Comparison of ENCODE assay signal across 14 cellular contexts in genomic region chr3:119831022-119831421, GRCh38. TPM values are rescaled to one million over a fixed set of nuclear protein-coding genes. Genes with fewer than 3 reads are reported as not detected.
DNase-seq lines count a peak whose midpoint lies in the region; ATAC-seq, FAIRE-seq and TF ChIP-seq lines count a peak whose summit lies in the region.
"Had no signal": no experiment of that assay in that cellular context is flagged by ENCODE, and none has a peak within 500 bp of the region (broad histone marks: within the 10 kb centered on the region; RNA-seq: fewer than 3 reads in every experiment).

No MANE protein-coding gene starts in this region.

- H3K4me1 ChIP-seq in Panc1 (ENCODE audit: control insufficient read depth, insufficient read depth, low read length) = no peaks in the 10 kb centered on the region
- H3K4me1 ChIP-seq: suprapubic skin had no signal

- no peak for DNase-seq in AG04449 (ENCODE audit: low read depth, low spot score)
- DNase-seq in GM18507 (ENCODE audit: extremely low spot score, insufficient read length, low read depth) = no peak
- DNase-seq in Panc1 (ENCODE audit: low read depth, low spot score) = no peak
- peak; percentile 18 for DNase-seq in fibroblast of pulmonary artery (ENCODE audit: low read depth)
- no peak for DNase-seq in NCI-H748 (lab: John Stamatoyannopoulos, UW; ENCODE audit: unreplicated experiment)
- DNase-seq in OCI-M2 (lab: John Stamatoyannopoulos, UW; ENCODE audit: unreplicated experiment) = no peak
- no peak for DNase-seq in activated CD4-positive, alpha-beta T cell treated with anti-CD3 and anti-CD28 coated beads, Interleukin-2, amount 50 U/mL, for 1 hour
- DNase-seq: activated naive CD4-positive, alpha-beta T cell treated with anti-CD3 and anti-CD28 coated beads for 36 hours; CD8-positive, alpha-beta memory T cell; head of caudate nucleus; NCI-H2081 treated with DMSO at 0.1 percent for 48 hours; psoas muscle had no signal

- no peaks in the 10 kb centered on the region for H3K27me3 ChIP-seq in Panc1 (ENCODE audit: control insufficient read depth, insufficient read depth, low read length)
- H3K27me3 ChIP-seq: suprapubic skin had no signal

- in situ Hi-C loops in Panc1 (cut with HindIII; ENCODE audit: low pct_unique_long_range_greater_than_20kb, low sequenced_read_pairs) = no loop called here

- TF ChIP-seq CTCF in AG04449 (IDR thresholded peaks at IDR 0.05; ENCODE audit: insufficient read depth, low read length, missing control alignments) = peak; percentile 9
- TF ChIP-seq CTCF in Panc1 (IDR thresholded peaks at IDR 0.05) = peak; percentile 56; the same call in 1 of the 2 replicates
- peak; percentile 35 for TF ChIP-seq CTCF in fibroblast of pulmonary artery (IDR thresholded peaks at IDR 0.05; ENCODE audit: low read length, missing control alignments)

- intact Hi-C loops in Panc1 (cut with micrococcal nuclease; ENCODE audit: unreplicated experiment) = no loop called here

- CTCF ChIA-PET in AG04449 (lab: Yijun Ruan, JAX) = interaction anchor here (0.9 to 2.5 kb wide), 6 partner anchors 10 to 578 kb away, joined by 3 to 11 read pairs (median 4); no protein-coding TSS in a partner anchor
- CTCF ChIA-PET in Panc1 (lab: Charles Lee) = interaction anchor here (0.7 to 1.0 kb wide), 3 partner anchors 35 to 475 kb away, joined by 3 to 11 read pairs (median 3); no protein-coding TSS in a partner anchor

- no peak for ATAC-seq in Panc1
- no peak for ATAC-seq in GM18907 (IDR thresholded peaks at IDR 0.05; ENCODE audit: unreplicated experiment)

- no peaks in the 10 kb centered on the region for H3K9me3 ChIP-seq in Panc1 (ENCODE audit: control insufficient read depth, insufficient read depth, low read depth, low read length)
- H3K9me3 ChIP-seq: psoas muscle, suprapubic skin had no signal

- no peak overlapping the region for H3K27ac ChIP-seq in Panc1 (ENCODE audit: low read length)
- H3K27ac ChIP-seq: psoas muscle, suprapubic skin had no signal

- POLR2A ChIA-PET in AG04449 (lab: Yijun Ruan, JAX) = interaction anchor here (0.7 kb wide), 1 partner anchor 103 kb away, joined by 3 read pairs; no protein-coding TSS in a partner anchor
- POLR2A ChIA-PET in Panc1 (lab: Charles Lee) = no interaction called here

- FAIRE-seq in GM18507 (lab: Jason Lieb, UNC) = peak; percentile 56

- no TSS peak for BruUV-seq in Panc1 (replicated peaks; lab: Mats Ljungman, UMichigan)

- H3K4me3 ChIP-seq in AG04449 (ENCODE audit: low read depth, low read length) (no peak overlapping the region), Panc1 (ENCODE audit: low read depth in 2 of 2, low read length in 2 of 2) (no peak overlapping the region), fibroblast of pulmonary artery (replicated peaks; ENCODE audit: low read depth, low read length) (no peak overlapping the region)
- H3K4me3 ChIP-seq: psoas muscle, suprapubic skin had no signal

- no peaks in the 10 kb centered on the region for H3K36me3 ChIP-seq in Panc1 (ENCODE audit: control insufficient read depth, insufficient read depth, low read length)

RNA-seq across cellular contexts. Expression of gene NR1I2, which starts 49.1 kb away (rescaled TPM):
- total RNA-seq in Panc1 (2021; ENCODE audit: unreplicated experiment) = not detected
- polyA plus RNA-seq in Panc1 (2012; ENCODE audit: insufficient read length) = not detected
- total RNA-seq: psoas muscle, suprapubic skin had no signal
